Comparison of ENCODE assay signal across 13 cellular contexts in the genomic region with DNA sequence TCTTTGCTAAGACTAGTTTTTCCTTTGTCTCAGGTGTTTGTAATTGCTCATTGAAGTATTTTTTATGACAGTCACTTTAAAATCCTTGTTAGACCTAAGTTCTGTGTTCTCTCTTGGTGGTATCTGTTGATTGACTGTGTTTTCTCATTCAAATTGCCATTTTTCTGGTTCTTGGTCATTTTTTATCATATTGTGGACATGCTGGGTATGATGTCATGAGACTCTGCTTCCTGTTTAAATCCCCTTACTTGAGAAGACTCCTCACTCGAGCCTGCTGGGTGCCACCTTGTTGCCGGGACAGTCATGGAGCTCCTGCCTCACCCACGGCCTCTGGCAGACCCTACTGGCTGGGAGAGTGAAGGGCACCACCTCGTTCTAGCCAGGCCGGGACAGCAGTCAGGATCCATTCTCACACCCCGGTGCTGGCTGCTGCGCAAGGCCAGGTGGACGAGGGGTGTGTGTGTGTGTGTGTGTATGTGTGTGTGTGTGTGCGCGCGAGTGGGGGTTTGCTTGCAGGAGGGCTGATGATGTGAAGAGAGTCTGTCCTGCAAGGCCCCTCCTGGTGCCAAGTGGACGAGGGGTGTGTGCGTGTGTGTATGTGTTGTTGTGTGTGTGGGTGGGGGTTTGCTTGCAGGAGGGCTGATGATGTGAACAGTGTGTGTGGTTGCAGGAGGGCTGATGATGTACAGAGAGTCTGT. TPM values are rescaled to one million over a fixed set of nuclear protein-coding genes. Genes with fewer than 3 reads are reported as not detected.
A peak's percentile ranks its signal among the peaks of the same experiment; 100 is the strongest.
DNase-seq lines count a peak whose midpoint lies in the region; TF ChIP-seq lines count a peak whose summit lies in the region.
"Had no signal": no experiment of that assay in that cellular context is flagged by ENCODE, and none has a peak within 500 bp of the region (broad histone marks: within the 10 kb centered on the region; RNA-seq: fewer than 3 reads in every experiment).

No MANE protein-coding gene starts in this region.

- H3K4me3 Mint-ChIP-seq in progenitor cell of endocrine pancreas (ENCODE audit: low read depth) = no peak overlapping the region
- H3K4me3 Mint-ChIP-seq: memory B cell had no signal

- peak; percentile 20 for TF ChIP-seq CTCF in progenitor cell of endocrine pancreas (IDR thresholded peaks at IDR 0.05; ENCODE audit: unreplicated experiment)

- no peaks in the 10 kb centered on the region for H3K27me3 Mint-ChIP-seq in progenitor cell of endocrine pancreas
- H3K27me3 Mint-ChIP-seq: memory B cell had no signal

- H3K36me3 Mint-ChIP-seq in progenitor cell of endocrine pancreas (ENCODE audit: insufficient read depth) = peaks cover 16% of the 10 kb centered on the region

- H3K27ac Mint-ChIP-seq in progenitor cell of endocrine pancreas = no peak overlapping the region
- H3K27ac Mint-ChIP-seq: memory B cell had no signal

- DNase-seq in NCI-H2029 (lab: John Stamatoyannopoulos, UW) (peak; percentile 43), NCI-H2029 treated with DMSO at 0.1 percent for 48 hours (lab: John Stamatoyannopoulos, UW) (no peak), NCI-H460 (ENCODE audit: extremely low read depth, low read depth) (peak; percentile 55), dermis blood vessel endothelial cell (peak; percentile 6), progenitor cell of endocrine pancreas (ENCODE audit: low spot score, unreplicated experiment) (no peak), Ammon's horn (ENCODE audit: low spot score) (no peak), NCI-H526 (lab: John Stamatoyannopoulos, UW) (no peak), CD1c-positive myeloid dendritic cell (ENCODE audit: extremely low spot score) (no peak)
- DNase-seq: DMS79; hippocampal formation; NCI-H1092; stimulated activated CD4-positive, alpha-beta T cell treated with anti-CD3 and anti-CD28 coated beads, Interleukin-4, amount 100 ng/mL, for 4 hours had no signal

- H3K9me3 Mint-ChIP-seq in progenitor cell of endocrine pancreas (ENCODE audit: low read depth) = peaks cover 5% of the 10 kb centered on the region

- peaks cover 6% of the 10 kb centered on the region for H3K4me1 Mint-ChIP-seq in progenitor cell of endocrine pancreas (ENCODE audit: low read depth)

RNA-seq across cellular contexts. Expression of a gene that starts 4.4 kb away (rescaled TPM):
- total RNA-seq in NCI-H460 (2014; rRNA removed; shearing (Covaris generic)) = 22.9 and 29.0 TPM in 2 replicates
- 34.3 and 37.2 TPM in 2 replicates for polyA plus RNA-seq in NCI-H460 (2014; cell fraction: nucleus; rRNA removed)
- total RNA-seq in dermis blood vessel endothelial cell = 2.9 and 4.7 TPM in 2 replicates
- 24.8 and 26.9 TPM in 2 replicates for total RNA-seq in progenitor cell of endocrine pancreas

Comparison
In these comparisons a context has a peak if more than half of its experiments do, and no peak if none do; other contexts are left out.
1. DNase-seq: peak in NCI-H2029 (single experiment), NCI-H460 (single experiment) and dermis blood vessel endothelial cell (single experiment); none in NCI-H2029 treated with DMSO at 0.1 percent for 48 hours (single experiment), progenitor cell of endocrine pancreas (single experiment), Ammon's horn (single experiment), NCI-H526 (0 of 2) and CD1c-positive myeloid dendritic cell (single experiment).